ENCODE assay signal across 8 cellular contexts in genomic region chr3:169148448-169149348, GRCh38.
DNase-seq lines count a peak whose midpoint lies in the region; ATAC-seq and TF ChIP-seq lines count a peak whose summit lies in the region.

No MANE protein-coding gene starts in this region.

- no peaks in the 10 kb centered on the region for H3K9me3 Mint-ChIP-seq in nephron progenitor cell
- no peaks in the 10 kb centered on the region for H3K9me3 Mint-ChIP-seq in natural killer cell

- DNase-seq in coronary artery (ENCODE audit: low spot score) (no peak), nephron progenitor cell (no peak), RPMI8226 (no peak), natural killer cell (no peak), NCI-H1092 (lab: John Stamatoyannopoulos, UW) (no peak), HK-2 (ENCODE audit: unreplicated experiment) (no peak)

- ATAC-seq in HG02938 (IDR thresholded peaks at IDR 0.05; ENCODE audit: unreplicated experiment) (peak; percentile 3), natural killer cell (no peak)

- H3K36me3 ChIP-seq in ES-I3 (ENCODE audit: insufficient read depth, low read length) = no peaks in the 10 kb centered on the region

- H3K9me3 ChIP-seq in ES-I3 (ENCODE audit: control insufficient read depth, insufficient read depth, low read length) = no peaks in the 10 kb centered on the region

- H3K4me1 ChIP-seq in ES-I3 (ENCODE audit: insufficient read depth, low read length) = no peaks in the 10 kb centered on the region

- H3K27ac Mint-ChIP-seq in nephron progenitor cell (no peak overlapping the region), natural killer cell (no peak overlapping the region)

- H3K4me3 ChIP-seq in coronary artery = peak overlapping the region; percentile 52

- no peaks in the 10 kb centered on the region for H3K36me3 Mint-ChIP-seq in nephron progenitor cell (ENCODE audit: low read depth)
- H3K36me3 Mint-ChIP-seq in natural killer cell = no peaks in the 10 kb centered on the region

- H3K4me3 Mint-ChIP-seq in nephron progenitor cell (peak overlapping the region; percentile 91), natural killer cell (no peak overlapping the region)

- H3K27me3 Mint-ChIP-seq in nephron progenitor cell (ENCODE audit: low read depth, poor library complexity) (peaks cover 54% of the 10 kb centered on the region), natural killer cell (ENCODE audit: low read depth in 2 of 2) (peaks cover 37 to 60% of the 10 kb centered on the region in 2 donors)

- H3K9ac ChIP-seq in ES-I3 (ENCODE audit: low read depth, low read length) = peak overlapping the region; percentile 56; the same call in 1 of the 2 replicates

- H3K4me1 Mint-ChIP-seq in nephron progenitor cell (peaks cover 84% of the 10 kb centered on the region), natural killer cell (peaks cover 19 to 25% of the 10 kb centered on the region in 2 donors)

- no peak for TF ChIP-seq CTCF in coronary artery (IDR thresholded peaks at IDR 0.05)
- TF ChIP-seq CTCF in nephron progenitor cell (IDR thresholded peaks at IDR 0.05) = no peak
- no peak for TF ChIP-seq CTCF in natural killer cell (IDR thresholded peaks at IDR 0.05)

- intact Hi-C loops in natural killer cell (cut with micrococcal nuclease) = no loop called here

- peak overlapping the region in 1 of 2 donors; percentile 38 for H3K27ac ChIP-seq in coronary artery
